ENCODE assay signal across 1 cellular context in genomic region chr17:72822358-72823023, GRCh38.
TF ChIP-seq lines count a peak whose summit lies in the region.

No MANE protein-coding gene starts in this region.

TF ChIP-seq in SK-N-SH, 30 proteins besides CTCF, POLR2A, EP300 and RAD21 (continued from another document):
- TF ChIP-seq NRF1 (IDR thresholded peaks at IDR 0.05; ENCODE audit: low read depth, low read length) (no peak), RFX5 (IDR thresholded peaks at IDR 0.05; ENCODE audit: low read length) (no peak)
- TF ChIP-seq, protein P1, sequence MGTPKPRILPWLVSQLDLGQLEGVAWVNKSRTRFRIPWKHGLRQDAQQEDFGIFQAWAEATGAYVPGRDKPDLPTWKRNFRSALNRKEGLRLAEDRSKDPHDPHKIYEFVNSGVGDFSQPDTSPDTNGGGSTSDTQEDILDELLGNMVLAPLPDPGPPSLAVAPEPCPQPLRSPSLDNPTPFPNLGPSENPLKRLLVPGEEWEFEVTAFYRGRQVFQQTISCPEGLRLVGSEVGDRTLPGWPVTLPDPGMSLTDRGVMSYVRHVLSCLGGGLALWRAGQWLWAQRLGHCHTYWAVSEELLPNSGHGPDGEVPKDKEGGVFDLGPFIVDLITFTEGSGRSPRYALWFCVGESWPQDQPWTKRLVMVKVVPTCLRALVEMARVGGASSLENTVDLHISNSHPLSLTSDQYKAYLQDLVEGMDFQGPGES (IDR thresholded peaks at IDR 0.05; ENCODE audit: low read depth, low read length) = no peak
TF ChIP-seq in SK-N-SH: peak in this region for 0.
